8 cellular contexts compared by ENCODE assay signal in genomic region chr3:124986153-124987143, GRCh38. TPM values are rescaled to one million over a fixed set of nuclear protein-coding genes. Genes with fewer than 3 reads are reported as not detected.
A peak's percentile ranks its signal among the peaks of the same experiment; 100 is the strongest.
DNase-seq lines count a peak whose midpoint lies in the region; ATAC-seq, FAIRE-seq and TF ChIP-seq lines count a peak whose summit lies in the region.

No MANE protein-coding gene starts in this region.

- H3K4me2 ChIP-seq in astrocyte (ENCODE audit: low read length) = peak overlapping the region; percentile 67

- H4K20me1 ChIP-seq in astrocyte (ENCODE audit: insufficient read depth, low read length) = no peaks in the 10 kb centered on the region

- H3K27ac ChIP-seq in astrocyte (ENCODE audit: low read depth, low read length) = peak overlapping the region; percentile 92
- peak overlapping the region; percentile 88 for H3K27ac ChIP-seq in vagina

- peak overlapping the region; percentile 92 for H3K27ac Mint-ChIP-seq in astrocyte (ENCODE audit: unreplicated experiment)

- H3K9me3 ChIP-seq in astrocyte (ENCODE audit: insufficient read depth, low read depth, low read length) = no peaks in the 10 kb centered on the region
- H3K9me3 ChIP-seq in vagina = no peaks in the 10 kb centered on the region

- H3K4me1 Mint-ChIP-seq in astrocyte (ENCODE audit: low read depth, unreplicated experiment) = peaks cover 25% of the 10 kb centered on the region

- TF ChIP-seq CTCF in astrocyte (IDR thresholded peaks at IDR 0.05; ENCODE audit: insufficient read depth, low read depth, low read length) (peak; percentile 50), vagina (IDR thresholded peaks at IDR 0.05) (peak in 1 of 3 experiments; percentile 3)

- ATAC-seq in Right ventricle myocardium superior (ENCODE audit: poor library complexity) = peak; percentile 57
- ATAC-seq in Right ventricle myocardium inferior = no peak
- peak; percentile 73 for ATAC-seq in left colon
- no peak for ATAC-seq in GM18858 (IDR thresholded peaks at IDR 0.05; ENCODE audit: unreplicated experiment)
- ATAC-seq in GM18505 (IDR thresholded peaks at IDR 0.05; ENCODE audit: unreplicated experiment) = no peak

- H3K4me3 ChIP-seq in astrocyte (ENCODE audit: insufficient read depth, low read depth, low read length) (no peak overlapping the region), vagina (no peak overlapping the region)

- intact Hi-C loops in Right ventricle myocardium superior (cut with DNase I) = no loop called here
- intact Hi-C loops in Right ventricle myocardium inferior (cut with DNase I) = no loop called here
- intact Hi-C loops in left colon (cut with DNase I, micrococcal nuclease) = no loop called here
- intact Hi-C loops in vagina (cut with DNase I) = no loop called here

- H3K79me2 ChIP-seq in astrocyte (ENCODE audit: insufficient read depth, low read length) = no peaks in the 10 kb centered on the region

- H2AFZ ChIP-seq in astrocyte (ENCODE audit: low read depth, low read length) = no peak overlapping the region

- no peaks in the 10 kb centered on the region for H3K27me3 Mint-ChIP-seq in astrocyte (ENCODE audit: low read depth, unreplicated experiment)

- FAIRE-seq in astrocyte (lab: Jason Lieb, UNC) = peak; percentile 67

- H3K4me3 Mint-ChIP-seq in astrocyte (ENCODE audit: unreplicated experiment) = peak overlapping the region; percentile 57

- H3K4me1 ChIP-seq in astrocyte (ENCODE audit: insufficient read depth, low read length) (peaks cover 18% of the 10 kb centered on the region), vagina (peaks cover 14% of the 10 kb centered on the region)

- no peak for TF ChIP-seq POLR2A in vagina (IDR thresholded peaks at IDR 0.05)
- TF ChIP-seq POLR2A in GM18505 (IDR thresholded peaks at IDR 0.05; ENCODE audit: borderline replicate concordance, extremely low read depth, insufficient read depth, insufficient read length) = no peak

- peaks cover 11% of the 10 kb centered on the region for H3K36me3 Mint-ChIP-seq in astrocyte (ENCODE audit: low read depth, unreplicated experiment)

- H3K36me3 ChIP-seq in astrocyte (ENCODE audit: insufficient read depth, low read length) = peaks cover 20% of the 10 kb centered on the region
- H3K36me3 ChIP-seq in vagina = peaks cover 0 to 17% of the 10 kb centered on the region in 2 donors

- DNase-seq in Right ventricle myocardium superior (no peak), Right ventricle myocardium inferior (ENCODE audit: missing footprints) (no peak), astrocyte (ENCODE audit: low read depth) (peak; percentile 96), left colon (peak; percentile 70), vagina (ENCODE audit: extremely low spot score in 2 of 2) (no peak), NCI-H2107 treated with DMSO at 0.1 percent for 48 hours (lab: John Stamatoyannopoulos, UW; ENCODE audit: unreplicated experiment) (no peak)

- no peaks in the 10 kb centered on the region for H3K9me3 Mint-ChIP-seq in astrocyte (ENCODE audit: unreplicated experiment)

- H3K27me3 ChIP-seq in astrocyte (ENCODE audit: insufficient read depth, low read length) (no peaks in the 10 kb centered on the region), vagina (no peaks in the 10 kb centered on the region)

- H3K9ac ChIP-seq in astrocyte (ENCODE audit: low read length) = peak overlapping the region; percentile 70

RNA-seq across cellular contexts. Expression of gene MUC13, which starts 51.9 kb away (rescaled TPM):
- not detected for total RNA-seq in Right ventricle myocardium superior
- total RNA-seq in Right ventricle myocardium inferior = not detected
- total RNA-seq in astrocyte = not detected in 2 replicates
- 1,000 to 10,000 TPM; 1,001 to 1,021 TPM for total RNA-seq in left colon
- not detected for total RNA-seq in vagina

Comparison
In these comparisons a context has a peak if more than half of its experiments do, and no peak if none do; other contexts are left out.
1. ATAC-seq: peak in Right ventricle myocardium superior (single experiment) and left colon (single experiment); none in Right ventricle myocardium inferior (single experiment), GM18858 (single experiment) and GM18505 (single experiment).
2. DNase-seq: peak in astrocyte (single experiment) and left colon (2 of 2); none in Right ventricle myocardium superior (single experiment), Right ventricle myocardium inferior (single experiment), vagina (0 of 2) and NCI-H2107 treated with DMSO at 0.1 percent for 48 hours (single experiment).
3. RNA of gene MUC13, which starts 51.9 kb away (total RNA-seq): 1,001 to 1,021 TPM in left colon; not detected in Right ventricle myocardium inferior (single experiment), not detected in Right ventricle myocardium superior (single experiment), not detected in astrocyte and not detected in vagina (single experiment); every median in the first group is over 100 times any median in the second.